Comparison of ENCODE assay signal across 22 cellular contexts in genomic region chr2:144912206-144912605, GRCh38.
"Had no signal": no experiment of that assay in that cellular context is flagged by ENCODE, and none has a peak within 500 bp of the region (broad histone marks: within the 10 kb centered on the region; RNA-seq: fewer than 3 reads in every experiment).

No MANE protein-coding gene starts in this region.

- H3K9ac ChIP-seq: KMS-11 had no signal

- H3K9me3 ChIP-seq: SJSA1 had no signal

- H3K36me3 ChIP-seq: SJSA1 had no signal

- H3K4me3 ChIP-seq: K562, SJSA1, SK-N-MC had no signal

- DNase-seq: Kasumi-1, MM.1S, NCI-H1092 treated with DMSO at 0.1 percent for 48 hours, NCI-H1436, NCI-H187, NCI-H2029, NCI-H2081 treated with DMSO at 0.1 percent for 48 hours, NCI-H2171, NCI-H226, NCI-H446, NCI-H510A, NCI-H524 treated with DMSO at 0.1 percent for 48 hours, NCI-H69, NCI-H774, Right ventricle myocardium superior, RPMI8226, SIG-M5 had no signal

- ATAC-seq: HepG2, K562 had no signal

- H3K27me3 ChIP-seq: SJSA1 had no signal

- H3K4me1 ChIP-seq: SJSA1 had no signal
